In the genomic region with DNA sequence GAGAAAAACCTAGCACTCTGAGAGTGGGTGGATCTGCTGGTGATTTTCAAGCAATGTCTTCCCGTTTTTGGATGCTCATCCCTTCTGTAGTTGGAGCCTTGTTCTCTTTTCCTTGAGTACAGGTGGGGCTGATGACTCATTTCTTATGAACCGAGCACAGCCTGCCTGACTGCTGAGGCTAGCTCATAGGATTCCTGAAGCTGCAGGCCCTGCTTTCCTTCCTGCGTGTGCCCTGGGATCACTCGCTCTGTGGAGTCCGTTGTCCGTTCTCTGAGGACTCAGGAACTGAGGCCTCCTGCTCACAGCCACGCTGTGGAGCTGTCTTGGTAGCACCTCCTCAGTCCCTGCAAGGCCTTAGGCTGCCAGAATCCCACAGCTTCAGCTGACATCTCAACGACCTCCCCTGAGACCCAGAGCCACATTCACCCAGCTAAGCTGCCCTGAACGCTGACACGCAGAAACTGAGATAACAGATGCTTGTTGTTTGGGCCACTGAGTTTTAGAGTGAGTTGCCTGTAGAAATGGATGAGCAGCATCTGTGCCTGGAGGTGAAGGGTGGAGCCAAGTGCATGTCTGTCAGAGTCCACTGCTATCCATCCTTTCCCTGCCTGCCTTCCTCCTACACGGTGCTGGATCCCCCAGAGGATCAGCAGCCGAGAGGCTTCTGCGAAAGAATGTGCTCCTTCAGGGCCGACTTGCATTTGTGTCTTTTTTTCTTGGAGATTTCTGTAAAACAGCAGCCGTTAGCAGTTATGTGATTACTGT, we compare ENCODE assay signal across 9 cellular contexts.
DNase-seq lines count a peak whose midpoint lies in the region; ATAC-seq and TF ChIP-seq lines count a peak whose summit lies in the region.
"Had no signal": no experiment of that assay in that cellular context is flagged by ENCODE, and none has a peak within 500 bp of the region (broad histone marks: within the 10 kb centered on the region; RNA-seq: fewer than 3 reads in every experiment).

No MANE protein-coding gene starts in this region.

- H3K4me3 ChIP-seq in left lung, result no peak overlapping the region

- peaks cover 0 to 8% of the 10 kb centered on the region in 2 donors for H3K36me3 ChIP-seq in left lung

- no peak for DNase-seq in CD4-positive, alpha-beta T cell
- DNase-seq in left lung (no peak), NCI-H2196 treated with DMSO at 0.1 percent for 48 hours (lab: John Stamatoyannopoulos, UW; ENCODE audit: unreplicated experiment) (no peak), DMS153 treated with DMSO at 0.1 percent for 48 hours (lab: John Stamatoyannopoulos, UW; ENCODE audit: unreplicated experiment) (no peak)
- no peak for DNase-seq in activated CD4-positive, alpha-beta T cell treated with anti-CD3 and anti-CD28 coated beads, Interleukin-2, amount 50 U/mL, for 1 hour
- DNase-seq: NCI-H2029 had no signal

- H3K27me3 Mint-ChIP-seq in CD4-positive, alpha-beta T cell, result no peaks in the 10 kb centered on the region
- no peaks in the 10 kb centered on the region for H3K27me3 Mint-ChIP-seq in brain

- POLR2A ChIA-PET in CD4-positive, alpha-beta T cell (lab: Charles Lee), result interaction anchor here (0.6 to 2.6 kb wide), 12 partner anchors 8 to 474 kb away, joined by 3 to 20 read pairs (median 4); a partner anchor contains a TSS

- H3K4me3 Mint-ChIP-seq in CD4-positive, alpha-beta T cell, result peak overlapping the region; percentile 77
- H3K4me3 Mint-ChIP-seq in brain, result peak overlapping the region in 2 of 5 experiments; percentile 8 to 17

- peak overlapping the region; percentile 78 for H3K27ac Mint-ChIP-seq in CD4-positive, alpha-beta T cell
- peak overlapping the region; percentile 47 to 87 (median 63) for H3K27ac Mint-ChIP-seq in brain

- no peak for ATAC-seq in CD4-positive, alpha-beta T cell (ENCODE audit: poor library complexity)
- peak; percentile 28 for ATAC-seq in HG03354 (IDR thresholded peaks at IDR 0.05; ENCODE audit: poor library complexity, severe bottlenecking, unreplicated experiment)
- ATAC-seq in left lung, result peak; percentile 81
- no peak for ATAC-seq in HG02840 (IDR thresholded peaks at IDR 0.05; ENCODE audit: low FRiP score, unreplicated experiment)

- H3K27ac ChIP-seq in CD4-positive, alpha-beta T cell (ENCODE audit: low read depth, low read length), result no peak overlapping the region
- H3K27ac ChIP-seq in left lung, result peak overlapping the region in 1 of 2 donors; percentile 23

- intact Hi-C loops in CD4-positive, alpha-beta T cell (cut with DNase I, micrococcal nuclease), result loop anchor here (2.0 to 10.0 kb wide), 3 partner anchors 15 to 483 kb away; a partner anchor contains a TSS
- intact Hi-C loops in left lung (cut with DNase I), result no loop called here

- peaks cover 6 to 60% of the 10 kb centered on the region in 2 donors for H3K4me1 ChIP-seq in left lung

- no peak for TF ChIP-seq CTCF in CD4-positive, alpha-beta T cell (IDR thresholded peaks at IDR 0.05)
- TF ChIP-seq CTCF in brain (conservative IDR thresholded peaks at IDR 0.05), result no peak
- TF ChIP-seq CTCF in left lung (IDR thresholded peaks at IDR 0.05), result no peak

- H3K9me3 Mint-ChIP-seq in CD4-positive, alpha-beta T cell, result no peaks in the 10 kb centered on the region
- peaks cover 11 to 32% (median 19%) of the 10 kb centered on the region in 5 experiments for H3K9me3 Mint-ChIP-seq in brain

- peaks cover 4% of the 10 kb centered on the region for H3K36me3 Mint-ChIP-seq in CD4-positive, alpha-beta T cell (ENCODE audit: low read depth)
- peaks cover 52% of the 10 kb centered on the region for H3K36me3 Mint-ChIP-seq in brain

- CTCF ChIA-PET in CD4-positive, alpha-beta T cell (lab: Charles Lee), result interaction anchor here (1.0 to 1.8 kb wide), 3 partner anchors 11 to 23 kb away, joined by 3 to 6 read pairs (median 4); no protein-coding TSS in a partner anchor

- no peaks in the 10 kb centered on the region for H3K27me3 ChIP-seq in CD4-positive, alpha-beta T cell (ENCODE audit: control insufficient read depth, insufficient read depth, low read length)
- H3K27me3 ChIP-seq in left lung, result no peaks in the 10 kb centered on the region

- peaks cover 86% of the 10 kb centered on the region for H3K4me1 Mint-ChIP-seq in CD4-positive, alpha-beta T cell (ENCODE audit: low read depth)
- H3K4me1 Mint-ChIP-seq in brain, result peaks cover 63% of the 10 kb centered on the region

- H3K9me3 ChIP-seq in CD4-positive, alpha-beta T cell (ENCODE audit: control insufficient read depth, low read length), result no peaks in the 10 kb centered on the region
- H3K9me3 ChIP-seq in left lung, result no peaks in the 10 kb centered on the region

Comparison
In these comparisons a context has a peak if more than half of its experiments do, and no peak if none do; other contexts are left out.
1. ATAC-seq: peak in HG03354 (single experiment) and left lung (single experiment); none in CD4-positive, alpha-beta T cell (single experiment) and HG02840 (single experiment).
2. intact Hi-C loops: an anchor here in CD4-positive, alpha-beta T cell (2.0 to 10.0 kb wide); none called in left lung.